Comparison of ENCODE assay signal across 10 cellular contexts in the genomic region with DNA sequence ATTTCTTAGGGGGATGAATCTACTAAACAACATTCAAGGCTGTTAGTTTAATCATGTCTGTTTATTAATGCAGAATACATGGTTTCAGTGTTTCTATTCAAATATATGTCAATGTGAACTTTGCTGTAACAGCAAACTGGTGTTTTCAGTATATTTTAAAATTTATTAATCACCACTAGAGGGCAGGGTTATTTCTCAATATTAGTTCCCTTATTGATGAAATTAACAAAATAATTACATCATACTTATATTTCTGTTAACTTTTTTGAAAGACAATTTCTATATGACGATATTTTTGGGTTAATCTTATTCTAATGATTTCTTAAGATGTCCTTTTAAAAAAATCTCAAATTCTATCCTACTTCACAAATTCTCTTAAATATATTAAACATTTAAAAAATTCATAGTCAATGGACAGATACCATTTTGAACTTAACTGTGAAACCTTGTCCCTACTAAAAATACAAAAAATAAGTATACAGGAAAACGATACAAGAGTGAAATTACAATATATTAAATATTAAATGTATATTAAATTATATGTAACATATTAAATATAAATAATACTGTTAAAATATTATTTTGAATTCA.
DNase-seq lines count a peak whose midpoint lies in the region; ATAC-seq lines count a peak whose summit lies in the region.
"Had no signal": no experiment of that assay in that cellular context is flagged by ENCODE, and none has a peak within 500 bp of the region (broad histone marks: within the 10 kb centered on the region; RNA-seq: fewer than 3 reads in every experiment).

No MANE protein-coding gene starts in this region.

- no peaks in the 10 kb centered on the region for H3K27me3 Mint-ChIP-seq in T-helper 17 cell
- H3K27me3 Mint-ChIP-seq: central memory CD8-positive, alpha-beta T cell had no signal

- H3K9me3 ChIP-seq in T-helper 17 cell (ENCODE audit: control insufficient read depth, low read length, poor library complexity, severe bottlenecking): no peaks in the 10 kb centered on the region
- H3K9me3 ChIP-seq: BLaER1 had no signal

- H3K36me3 Mint-ChIP-seq in T-helper 17 cell (ENCODE audit: low read depth): no peaks in the 10 kb centered on the region

- ATAC-seq in T-helper 17 cell: no peak
- ATAC-seq in activated CD4-positive, CD25-positive, alpha-beta regulatory T cell treated with anti-CD3 and anti-CD28 coated beads, Interleukin-2, amount 50 U/mL, for 24 hours: no peak

- H3K27ac Mint-ChIP-seq in T-helper 17 cell: no peak overlapping the region

- no peak overlapping the region for H3K4me3 Mint-ChIP-seq in T-helper 17 cell
- H3K4me3 Mint-ChIP-seq: central memory CD8-positive, alpha-beta T cell had no signal

- no peaks in the 10 kb centered on the region for H3K4me1 Mint-ChIP-seq in T-helper 17 cell
- H3K4me1 Mint-ChIP-seq: central memory CD8-positive, alpha-beta T cell had no signal

- DNase-seq in NCI-H2196 (lab: John Stamatoyannopoulos, UW; ENCODE audit: unreplicated experiment) (peak; percentile 8), NCI-H2196 treated with DMSO at 0.1 percent for 48 hours (lab: John Stamatoyannopoulos, UW; ENCODE audit: unreplicated experiment) (no peak), NCI-H146 treated with DMSO at 0.1 percent for 48 hours (lab: John Stamatoyannopoulos, UW; ENCODE audit: unreplicated experiment) (peak; percentile 14), dedifferentiated amniotic fluid mesenchymal stem cell (ENCODE audit: extremely low spot score) (peak; percentile 16), renal cortical epithelial cell (ENCODE audit: low read depth) (peak; percentile 14), GM19238 (ENCODE audit: insufficient read length, low spot score) (no peak), T-helper 17 cell (no peak)

Comparison
In these comparisons a context has a peak if more than half of its experiments do, and no peak if none do; other contexts are left out.
1. DNase-seq: peak in NCI-H2196 (single experiment), NCI-H146 treated with DMSO at 0.1 percent for 48 hours (single experiment), dedifferentiated amniotic fluid mesenchymal stem cell (single experiment) and renal cortical epithelial cell (single experiment); none in NCI-H2196 treated with DMSO at 0.1 percent for 48 hours (single experiment), GM19238 (single experiment) and T-helper 17 cell (0 of 3).